Comparison of ENCODE assay signal across 9 cellular contexts in the genomic region with DNA sequence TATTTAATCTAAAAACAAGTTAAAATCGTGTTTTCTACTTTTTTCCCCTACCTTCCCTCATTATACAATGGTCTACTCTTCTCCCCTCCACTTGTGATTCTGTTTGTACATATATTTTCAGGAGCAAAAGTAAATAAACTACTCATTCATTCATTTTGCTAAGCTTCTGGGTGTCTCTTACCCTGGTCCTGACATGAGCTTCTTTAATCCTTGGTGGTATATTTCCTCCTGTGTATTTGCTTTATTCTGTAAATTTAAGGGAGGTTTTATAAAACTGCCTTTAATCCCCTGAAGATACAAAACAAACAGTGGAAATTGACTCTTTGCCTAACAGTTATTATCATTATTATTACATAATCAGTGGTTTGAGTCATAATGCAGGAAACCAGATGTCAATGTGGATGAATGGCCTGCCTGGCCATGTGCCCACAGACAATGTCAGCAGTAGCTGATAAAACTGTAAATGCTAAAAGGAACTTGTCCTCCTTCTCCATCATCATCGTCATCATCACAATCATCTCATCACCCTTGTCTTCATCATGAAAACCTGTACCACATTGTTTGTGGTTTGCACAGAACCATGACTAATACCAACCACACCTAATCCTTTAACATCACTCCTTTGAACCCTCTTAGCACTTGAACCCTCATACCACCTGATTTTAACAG.
A peak's percentile ranks its signal among the peaks of the same experiment; 100 is the strongest.
DNase-seq lines count a peak whose midpoint lies in the region; ATAC-seq and TF ChIP-seq lines count a peak whose summit lies in the region.
"Had no signal": no experiment of that assay in that cellular context is flagged by ENCODE, and none has a peak within 500 bp of the region (broad histone marks: within the 10 kb centered on the region; RNA-seq: fewer than 3 reads in every experiment).

No MANE protein-coding gene starts in this region.

- peak; percentile 41 for DNase-seq in COR-L47 (lab: John Stamatoyannopoulos, UW)
- peak; percentile 66 for DNase-seq in NCI-H1105 treated with DMSO at 0.1 percent for 48 hours (lab: John Stamatoyannopoulos, UW)
- DNase-seq in adipocyte (ENCODE audit: low read depth) = peak; percentile 39
- peak; percentile 25 for DNase-seq in kidney epithelial cell (ENCODE audit: low read depth)
- no peak for DNase-seq in activated CD4-positive, alpha-beta T cell treated with anti-CD3 and anti-CD28 coated beads for 48 hours
- DNase-seq in G401 (ENCODE audit: low spot score) = no peak
- no peak for DNase-seq in WERI-Rb-1

- TF ChIP-seq CTCF in kidney epithelial cell (IDR thresholded peaks at IDR 0.05; ENCODE audit: insufficient read depth, low read length, poor library complexity, severe bottlenecking) (no peak), WERI-Rb-1 (IDR thresholded peaks at IDR 0.05; ENCODE audit: low read depth, low read length) (no peak)

- ATAC-seq in GM18519 (IDR thresholded peaks at IDR 0.05; ENCODE audit: low FRiP score, unreplicated experiment) = no peak

- no peak overlapping the region for H3K27ac ChIP-seq in WERI-Rb-1
- H3K27ac ChIP-seq: coronary artery had no signal

- peaks cover 7% of the 10 kb centered on the region for H3K4me1 ChIP-seq in adipocyte (ENCODE audit: control insufficient read depth, insufficient read depth, low read length)

- H3K9ac ChIP-seq in adipocyte (ENCODE audit: low read length) = no peak overlapping the region

- H3K9me3 ChIP-seq in adipocyte (ENCODE audit: control insufficient read depth, low read length) (no peaks in the 10 kb centered on the region), WERI-Rb-1 (ENCODE audit: severe bottlenecking) (no peaks in the 10 kb centered on the region)

- no peak overlapping the region for H3K4me3 ChIP-seq in adipocyte (ENCODE audit: low read length)
- no peak overlapping the region for H3K4me3 ChIP-seq in kidney epithelial cell (ENCODE audit: low read depth, low read length)
- H3K4me3 ChIP-seq in WERI-Rb-1 (ENCODE audit: low read depth, low read length) = no peak overlapping the region
- H3K4me3 ChIP-seq: coronary artery had no signal

- H3K36me3 ChIP-seq in adipocyte (ENCODE audit: control insufficient read depth, insufficient read depth, low read length, severe bottlenecking) (no peaks in the 10 kb centered on the region), kidney epithelial cell (ENCODE audit: control insufficient read depth, insufficient read depth, low read length) (no peaks in the 10 kb centered on the region), WERI-Rb-1 (no peaks in the 10 kb centered on the region)

- in situ Hi-C loops in G401 (cut with HindIII; ENCODE audit: low sequenced_read_pairs) = no loop called here

- H3K27me3 ChIP-seq in adipocyte (replicated peaks; ENCODE audit: control insufficient read depth, insufficient read depth, low read length) (no peaks in the 10 kb centered on the region), kidney epithelial cell (ENCODE audit: control insufficient read depth, insufficient read depth, low read length) (no peaks in the 10 kb centered on the region), WERI-Rb-1 (ENCODE audit: insufficient read depth, low read depth, severe bottlenecking) (no peaks in the 10 kb centered on the region)

Comparison
In these comparisons a context has a peak if more than half of its experiments do, and no peak if none do; other contexts are left out.
1. DNase-seq: peak in COR-L47 (single experiment), NCI-H1105 treated with DMSO at 0.1 percent for 48 hours (single experiment), adipocyte (single experiment) and kidney epithelial cell (single experiment); none in activated CD4-positive, alpha-beta T cell treated with anti-CD3 and anti-CD28 coated beads for 48 hours (single experiment), G401 (single experiment) and WERI-Rb-1 (single experiment).